In the genomic region with DNA sequence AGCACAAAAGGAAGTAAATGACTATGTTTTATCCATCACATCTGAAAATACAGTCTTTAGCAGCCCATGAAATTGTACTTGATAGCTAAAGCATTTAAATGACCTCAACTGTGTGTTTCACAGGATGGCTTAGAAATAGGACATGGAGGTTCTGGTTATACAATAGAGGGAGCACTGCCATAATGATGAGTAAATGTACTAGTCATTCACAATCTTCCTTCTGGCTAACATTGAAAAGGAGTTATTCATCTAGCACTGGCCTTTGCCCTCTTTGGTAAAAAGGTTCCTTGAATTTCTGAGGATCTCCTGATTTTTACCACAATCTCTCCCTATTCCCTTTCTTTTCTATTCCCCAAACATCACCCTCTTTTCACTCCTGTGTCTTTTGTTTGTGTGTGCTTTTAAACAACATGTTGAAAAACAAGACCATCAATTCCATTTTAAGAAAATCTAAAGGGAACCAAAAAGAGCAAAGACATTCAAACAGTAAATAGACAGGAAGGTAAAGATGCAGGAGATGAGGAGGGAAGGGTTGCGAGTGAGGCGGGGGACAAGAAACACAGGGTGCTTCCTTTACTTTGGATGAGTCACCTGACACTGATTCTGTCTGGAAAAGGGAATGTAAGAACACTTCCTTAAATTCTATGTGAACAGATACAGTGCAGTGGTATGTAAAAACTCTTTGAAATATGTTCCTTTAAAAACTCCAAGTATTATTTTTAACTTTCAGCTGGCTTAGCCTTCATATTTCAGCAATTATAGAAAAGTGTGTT, we compare ENCODE assay signal across 14 cellular contexts.
A peak's percentile ranks its signal among the peaks of the same experiment; 100 is the strongest.
DNase-seq lines count a peak whose midpoint lies in the region; ATAC-seq and TF ChIP-seq lines count a peak whose summit lies in the region.
"Had no signal": no experiment of that assay in that cellular context is flagged by ENCODE, and none has a peak within 500 bp of the region (broad histone marks: within the 10 kb centered on the region; RNA-seq: fewer than 3 reads in every experiment).

No MANE protein-coding gene starts in this region.

- ATAC-seq in IMR-90 (ENCODE audit: low read depth): peak; percentile 75
- no peak for ATAC-seq in HG02840 (IDR thresholded peaks at IDR 0.05; ENCODE audit: low FRiP score, unreplicated experiment)
- no peak for ATAC-seq in GM18873 (IDR thresholded peaks at IDR 0.05; ENCODE audit: low FRiP score, unreplicated experiment)
- ATAC-seq: mucosa of descending colon had no signal

- peak overlapping the region; percentile 64; the same call in 1 of the 2 replicates for H4K91ac ChIP-seq in IMR-90 (ENCODE audit: insufficient read depth, low read depth, low read length)

- H3K9me3 ChIP-seq in IMR-90 (ENCODE audit: control insufficient read depth, insufficient read depth, low read length) (no peaks in the 10 kb centered on the region), mammary epithelial cell (replicated peaks; ENCODE audit: insufficient read depth, low read length) (no peaks in the 10 kb centered on the region)
- H3K9me3 ChIP-seq: BE2C, HAP-1, mucosa of descending colon had no signal

- H3K27ac ChIP-seq in IMR-90 (ENCODE audit: insufficient read depth, low read length) (0 out of 2 replicates have a peak overlapping the region, but pooled peaks have one; percentile 42), mammary epithelial cell (ENCODE audit: insufficient read depth, low read depth, low read length) (peak overlapping the region; percentile 82)

- H3K27me3 ChIP-seq in IMR-90 (ENCODE audit: control insufficient read depth, insufficient read depth, low read length) (no peaks in the 10 kb centered on the region), mammary epithelial cell (ENCODE audit: insufficient read depth, low read length) (no peaks in the 10 kb centered on the region), kidney epithelial cell (ENCODE audit: control insufficient read depth, insufficient read depth, low read length) (no peaks in the 10 kb centered on the region)

- H3K4me2 ChIP-seq in IMR-90 (ENCODE audit: low read depth, low read length) (peak overlapping the region; percentile 39; the same call in 1 of the 2 replicates), mammary epithelial cell (ENCODE audit: insufficient read depth, low read depth, low read length) (peak overlapping the region; percentile 70)

- H4K20me1 ChIP-seq in IMR-90 (ENCODE audit: insufficient read depth, low read length) (no peaks in the 10 kb centered on the region), mammary epithelial cell (ENCODE audit: insufficient read depth, low read length) (no peaks in the 10 kb centered on the region)

- H2AK9ac ChIP-seq in IMR-90 (replicated peaks; ENCODE audit: low read depth, low read length, poor library complexity): no peak overlapping the region

- 0 out of 2 replicates have a peak overlapping the region, but pooled peaks have one; percentile 52 for H2AK5ac ChIP-seq in IMR-90 (ENCODE audit: low read depth, low read length)

- H4K8ac ChIP-seq in IMR-90 (ENCODE audit: low read depth in 2 of 2, low read length in 2 of 2): peak overlapping the region; percentile 25 to 73; a peak in 3 of 4 replicates

- no peak for TF ChIP-seq RAD21 in IMR-90 (IDR thresholded peaks at IDR 0.05; ENCODE audit: low read length)

- no peak overlapping the region for H3K27ac Mint-ChIP-seq in mesothelial cell of epicardium

- POLR2A ChIA-PET in IMR-90 (lab: Charles Lee; ENCODE audit: unreplicated experiment): no interaction called here

- dilution Hi-C loops in IMR-90 (cut with HindIII; ENCODE audit: low sequenced_read_pairs, unreplicated experiment) (no loop called here), mammary epithelial cell (cut with HindIII; ENCODE audit: low sequenced_read_pairs) (no loop called here)

- H3K9me3 Mint-ChIP-seq in mesothelial cell of epicardium: peaks cover 3% of the 10 kb centered on the region

- H2AFZ ChIP-seq in IMR-90 (replicated peaks; ENCODE audit: low read length, poor library complexity) (peak overlapping the region; percentile 44), mammary epithelial cell (ENCODE audit: low read depth, low read length) (peak overlapping the region; percentile 80)

- no peaks in the 10 kb centered on the region for H3K27me3 Mint-ChIP-seq in mesothelial cell of epicardium (ENCODE audit: low read depth)

- peak; percentile 43 for DNase-seq in AG09309 (ENCODE audit: low read depth)
- peak; percentile 85 for DNase-seq in IMR-90
- peak; percentile 77 for DNase-seq in mammary epithelial cell
- DNase-seq in kidney epithelial cell (ENCODE audit: low read depth): peak; percentile 43
- DNase-seq in KBM-7: no peak
- DNase-seq in mesothelial cell of epicardium (ENCODE audit: low spot score in 2 of 2, unreplicated experiment in 2 of 2): no peak
- DNase-seq: activated CD4-positive, CD25-positive, alpha-beta regulatory T cell treated with anti-CD3 and anti-CD28 coated beads, Interleukin-2, amount 50 U/mL, for 72 hours; BE2C; mucosa of descending colon; NCI-H1048; NCI-H2171 treated with DMSO at 0.1 percent for 48 hours had no signal

- H4K5ac ChIP-seq in IMR-90 (ENCODE audit: low read depth, low read length): peak overlapping the region; percentile 52; the same call in 1 of the 2 replicates

- BruUV-seq in IMR-90 (replicated peaks; lab: Mats Ljungman, UMichigan) (no TSS peak), mammary epithelial cell (replicated peaks; lab: Mats Ljungman, UMichigan) (no TSS peak)

- no peaks in the 10 kb centered on the region for H3K79me2 ChIP-seq in mammary epithelial cell (ENCODE audit: insufficient read depth, low read length)

- in situ Hi-C loops in IMR-90 (cut with MboI; ENCODE audit: low sequenced_read_pairs): loop anchor here (25.0 kb wide), 1 partner anchor 618 kb away; a partner anchor contains a TSS
- in situ Hi-C loops in mammary epithelial cell (cut with MboI; ENCODE audit: low sequenced_read_pairs in 2 of 2): loop anchor here in 1 of 2 donors (25.0 kb wide), 1 partner anchor 93 kb away; no protein-coding TSS in a partner anchor
- in situ Hi-C loops in KBM-7 (cut with MboI; ENCODE audit: low pct_unique_long_range_greater_than_20kb, low sequenced_read_pairs): no loop called here

- CTCF ChIA-PET in IMR-90 (lab: Yijun Ruan, JAX) (interaction anchor here (0.5 kb wide), 1 partner anchor 218 kb away, joined by 3 read pairs; no protein-coding TSS in a partner anchor), mammary epithelial cell (lab: Charles Lee; ENCODE audit: low non-redundant PET) (interaction anchor here (0.5 to 0.6 kb wide), 2 partner anchors 12 to 531 kb away, joined by 3 read pairs; no protein-coding TSS in a partner anchor)

- no peak overlapping the region for H3K4me3 Mint-ChIP-seq in mesothelial cell of epicardium

- H3K9ac ChIP-seq in IMR-90 (ENCODE audit: low read depth, low read length) (no peak overlapping the region), mammary epithelial cell (ENCODE audit: insufficient read depth, low read length) (no peak overlapping the region)

- no CpG with 5 or more reads among the region's 2 CpGs for WGBS in IMR-90 (ENCODE audit: extremely low coverage in 2 of 2, insufficient read length in 1 of 2), 2 experiments
- WGBS in mammary epithelial cell (ENCODE audit: low coverage, missing lambda C conversion rate): 8% methylated on average over 2 of the region's 2 CpGs

- no peaks in the 10 kb centered on the region for H3K36me3 ChIP-seq in IMR-90 (ENCODE audit: control insufficient read depth, insufficient read depth, low read length)
- H3K36me3 ChIP-seq in mammary epithelial cell (ENCODE audit: insufficient read depth, low read length): no peaks in the 10 kb centered on the region
- no peaks in the 10 kb centered on the region for H3K36me3 ChIP-seq in kidney epithelial cell (ENCODE audit: control insufficient read depth, insufficient read depth, low read length)
- H3K36me3 ChIP-seq: BE2C, HAP-1 had no signal

- peak overlapping the region; percentile 76 for H2BK120ac ChIP-seq in IMR-90 (ENCODE audit: low read depth, low read length)

- intact Hi-C loops in IMR-90 (cut with micrococcal nuclease) (loop anchor here (5.0 kb wide), 1 partner anchor 253 kb away; no protein-coding TSS in a partner anchor), mammary epithelial cell (cut with micrococcal nuclease) (loop anchor here (5.0 to 10.0 kb wide), 4 partner anchors 68 to 710 kb away; no protein-coding TSS in a partner anchor)

- H3K14ac ChIP-seq in IMR-90 (replicated peaks; ENCODE audit: low read depth, low read length): peak overlapping the region; percentile 81

- peak overlapping the region; percentile 72 for H2BK5ac ChIP-seq in IMR-90 (ENCODE audit: low read depth, low read length, poor library complexity, severe bottlenecking)

- H3K79me1 ChIP-seq in IMR-90 (ENCODE audit: low read depth in 1 of 2, low read length in 2 of 2): no peaks in the 10 kb centered on the region

- no peaks in the 10 kb centered on the region for H3K9me1 ChIP-seq in IMR-90 (ENCODE audit: insufficient read depth, low read length)

- peak overlapping the region; percentile 92 for H2BK20ac ChIP-seq in IMR-90 (ENCODE audit: low read depth, low read length)

- TF ChIP-seq CTCF in AG09309 (IDR thresholded peaks at IDR 0.05; ENCODE audit: control insufficient read depth, insufficient read depth, low read depth, low read length, missing control alignments) (no peak), IMR-90 (conservative IDR thresholded peaks at IDR 0.05; ENCODE audit: low read depth, low read length) (no peak; the same call in 1 of the 2 replicates), mammary epithelial cell (conservative IDR thresholded peaks at IDR 0.05 in 1 of 2, IDR thresholded peaks at IDR 0.05 in 1 of 2; ENCODE audit: extremely low read depth in 1 of 2, insufficient read depth in 1 of 2, low read depth in 1 of 2, low read length in 2 of 2) (peak in 1 of 2 donors; percentile 22), kidney epithelial cell (IDR thresholded peaks at IDR 0.05; ENCODE audit: insufficient read depth, low read length, poor library complexity, severe bottlenecking) (no peak), mesothelial cell of epicardium (IDR thresholded peaks at IDR 0.05; ENCODE audit: unreplicated experiment) (no peak)

- no peak overlapping the region for H3K4me3 ChIP-seq in AG09309 (ENCODE audit: control insufficient read depth, low read depth, low read length)
- H3K4me3 ChIP-seq in IMR-90 (ENCODE audit: insufficient read depth, low read depth, low read length): no peak overlapping the region
- H3K4me3 ChIP-seq in mammary epithelial cell (replicated peaks in 1 of 3; ENCODE audit: insufficient read depth in 1 of 3, low read depth in 2 of 3, low read length in 3 of 3): peak overlapping the region in 1 of 3 experiments; percentile 4
- no peak overlapping the region for H3K4me3 ChIP-seq in kidney epithelial cell (ENCODE audit: low read depth, low read length)
- H3K4me3 ChIP-seq: HAP-1, mucosa of descending colon had no signal

- TF ChIP-seq POLR2A in IMR-90 (IDR thresholded peaks at IDR 0.05; ENCODE audit: low read depth, low read length): no peak

- H3K4ac ChIP-seq in IMR-90 (ENCODE audit: low read depth, low read length): peak overlapping the region; percentile 82

- peaks cover 3% of the 10 kb centered on the region for H3K4me1 Mint-ChIP-seq in mesothelial cell of epicardium

- no peaks in the 10 kb centered on the region for H3K36me3 Mint-ChIP-seq in mesothelial cell of epicardium

- H2BK15ac ChIP-seq in IMR-90 (ENCODE audit: low read depth, low read length): peak overlapping the region; percentile 93; the same call in 2 of the 3 replicates

- H3K18ac ChIP-seq in IMR-90 (ENCODE audit: low read depth, low read length): peak overlapping the region; percentile 82; the same call in 1 of the 2 replicates

- H3K4me1 ChIP-seq in IMR-90 (ENCODE audit: control insufficient read depth, insufficient read depth, low read length) (peaks cover 2% of the 10 kb centered on the region; the same call in 1 of the 2 replicates), mammary epithelial cell (ENCODE audit: insufficient read depth, low read length) (peaks cover 33% of the 10 kb centered on the region)
- H3K4me1 ChIP-seq: BE2C had no signal

- H3K56ac ChIP-seq in IMR-90 (ENCODE audit: extremely low read depth, insufficient read depth, low read length): 0 out of 2 replicates have a peak overlapping the region, but pooled peaks have one; percentile 47

- H3K23ac ChIP-seq in IMR-90 (ENCODE audit: low read depth, low read length): peak overlapping the region; percentile 1; the same call in 1 of the 2 replicates

Comparison
In these comparisons a context has a peak if more than half of its experiments do, and no peak if none do; other contexts are left out.
1. DNase-seq: peak in AG09309 (single experiment), IMR-90 (single experiment), mammary epithelial cell (single experiment) and kidney epithelial cell (single experiment); none in KBM-7 (single experiment) and mesothelial cell of epicardium (0 of 2).